ENCODE assay signal across 14 cellular contexts in genomic region chr12:42691991-42692557, GRCh38.
DNase-seq lines count a peak whose midpoint lies in the region; ATAC-seq and TF ChIP-seq lines count a peak whose summit lies in the region.
"Had no signal": no experiment of that assay in that cellular context is flagged by ENCODE, and none has a peak within 500 bp of the region (broad histone marks: within the 10 kb centered on the region; RNA-seq: fewer than 3 reads in every experiment).

No MANE protein-coding gene starts in this region.

- H3K4me1 ChIP-seq in heart left ventricle (peaks cover 0 to 5% (median under 1%) of the 10 kb centered on the region in 12 donors), Peyer's patch (no peaks in the 10 kb centered on the region), tibial nerve (peaks cover 0 to 23% (median 0%) of the 10 kb centered on the region in 4 donors)

- TF ChIP-seq EP300 in tibial nerve (IDR thresholded peaks at IDR 0.05), result no peak

- ATAC-seq in heart left ventricle (peak in 2 of 4 donors; percentile 39 to 54), Right ventricle myocardium inferior (no peak), left lobe of liver (peak; percentile 62), GM21515 (IDR thresholded peaks at IDR 0.05; ENCODE audit: unreplicated experiment) (no peak)

- TF ChIP-seq POLR2A in heart left ventricle (IDR thresholded peaks at IDR 0.05) (no peak), Peyer's patch (IDR thresholded peaks at IDR 0.05) (no peak), tibial nerve (IDR thresholded peaks at IDR 0.05) (no peak)

- WGBS in heart left ventricle, 4 donors, result 58 to 80% (median 74%) methylated on average over 8 of the region's 8 CpGs
- WGBS in tibial nerve, 2 donors, result 71 to 76% methylated on average over 8 of the region's 8 CpGs

- H3K27me3 ChIP-seq in heart left ventricle, result no peaks in the 10 kb centered on the region
- no peaks in the 10 kb centered on the region for H3K27me3 ChIP-seq in Peyer's patch
- no peaks in the 10 kb centered on the region for H3K27me3 ChIP-seq in tibial nerve

- intact Hi-C loops in heart left ventricle (cut with DNase I) (loop anchor here in 2 of 10 donors (10.0 kb wide), 1 partner anchor 207 kb away; no protein-coding TSS in a partner anchor), Right ventricle myocardium inferior (cut with DNase I) (no loop called here)

- H3K27ac ChIP-seq in heart left ventricle (peak overlapping the region in 10 of 12 donors; percentile 21 to 69 (median 39)), Peyer's patch (peak overlapping the region in 2 of 4 donors; percentile 20 to 30), tibial nerve (peak overlapping the region in 2 of 4 donors; percentile 62 to 70)

- H3K4me3 ChIP-seq in heart left ventricle (peak overlapping the region; percentile 7 to 52 (median 40)), Peyer's patch (peak overlapping the region in 3 of 4 donors; percentile 4 to 27 (median 26)), tibial nerve (peak overlapping the region in 3 of 4 donors; percentile 17 to 40 (median 26))

- H3K36me3 ChIP-seq in heart left ventricle (no peaks in the 10 kb centered on the region), Peyer's patch (no peaks in the 10 kb centered on the region), tibial nerve (no peaks in the 10 kb centered on the region)

- TF ChIP-seq CTCF in heart left ventricle (IDR thresholded peaks at IDR 0.05) (no peak), Peyer's patch (IDR thresholded peaks at IDR 0.05) (no peak), tibial nerve (IDR thresholded peaks at IDR 0.05) (no peak)

- DNase-seq in heart left ventricle (no peak), Right ventricle myocardium inferior (ENCODE audit: missing footprints) (no peak), Peyer's patch (no peak), left lobe of liver (ENCODE audit: low spot score) (no peak), tibial nerve (ENCODE audit: low spot score in 2 of 2) (no peak)
- DNase-seq in stimulated activated naive CD4-positive, alpha-beta T cell (lab: John Stamatoyannopoulos, UW), result no peak
- DNase-seq in stimulated activated CD8-positive, alpha-beta memory T cell treated with anti-CD3 and anti-CD28 coated beads, Interleukin-4, amount 100 ng/mL, for 48 hours, result no peak
- DNase-seq: activated CD8-positive, alpha-beta memory T cell treated with anti-CD3 and anti-CD28 coated beads, Interleukin-2, amount 50 U/mL, for 48 hours; activated naive CD8-positive, alpha-beta T cell treated with anti-CD3 and anti-CD28 coated beads, Interleukin-2, amount 10 ng/mL, durations not matched to agents 7 days and 5 days; cerebellar nuclear complex; EL; NCI-H446; occipital lobe had no signal

- peaks cover 0 to 6% (median 0%) of the 10 kb centered on the region in 12 donors for H3K9me3 ChIP-seq in heart left ventricle
- no peaks in the 10 kb centered on the region for H3K9me3 ChIP-seq in Peyer's patch
- H3K9me3 ChIP-seq in tibial nerve, result peaks cover 0 to 3% (median 0%) of the 10 kb centered on the region in 4 donors
